ENCODE assay signal across 7 cellular contexts in the genomic region with DNA sequence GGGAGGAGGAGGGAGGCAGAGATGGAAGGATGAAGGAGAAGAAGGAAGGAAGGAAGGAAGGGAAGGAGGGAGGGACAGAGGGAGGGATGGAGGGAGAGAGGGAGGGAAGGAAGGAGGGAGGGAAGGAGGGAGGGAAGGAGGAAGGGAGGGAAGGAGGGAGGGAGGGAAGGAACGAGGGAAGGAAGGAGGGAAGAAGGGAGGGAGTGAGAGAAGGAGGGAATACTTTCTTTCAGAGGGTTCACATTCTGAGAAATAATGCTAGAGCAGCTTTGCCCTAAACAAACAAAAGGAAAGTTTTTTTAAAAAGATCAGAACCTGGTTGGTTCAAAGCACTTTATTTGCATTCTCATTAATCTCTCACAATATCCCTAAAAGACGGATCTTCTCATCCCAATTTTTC.
"Had no signal": no experiment of that assay in that cellular context is flagged by ENCODE, and none has a peak within 500 bp of the region (broad histone marks: within the 10 kb centered on the region; RNA-seq: fewer than 3 reads in every experiment).

No MANE protein-coding gene starts in this region.

- H3K9me3 ChIP-seq: HAP-1 had no signal

- H3K4me1 ChIP-seq: HAP-1 had no signal

- H3K4me2 ChIP-seq: KMS-11 had no signal

- H3K4me3 Mint-ChIP-seq: IgD-negative memory B cell had no signal

- H3K9ac ChIP-seq: GM23248, KMS-11 had no signal

- H3K9me3 Mint-ChIP-seq: IgD-negative memory B cell had no signal

- H3K4me3 ChIP-seq: GM23248, HAP-1 had no signal

- DNase-seq: GM23248, GOT3, H7, KBM-7 had no signal

- H3K27ac ChIP-seq: GM23248, KMS-11 had no signal

- H3K27ac Mint-ChIP-seq: IgD-negative memory B cell had no signal

- H3K4me1 Mint-ChIP-seq: IgD-negative memory B cell had no signal

- H3K36me3 ChIP-seq: HAP-1 had no signal
